ENCODE assay signal across 19 cellular contexts in genomic region chr1:62283361-62283760, GRCh38. TPM values are rescaled to one million over a fixed set of nuclear protein-coding genes. Genes with fewer than 3 reads are reported as not detected.
"Had no signal": no experiment of that assay in that cellular context is flagged by ENCODE, and none has a peak within 500 bp of the region (broad histone marks: within the 10 kb centered on the region; RNA-seq: fewer than 3 reads in every experiment).

No MANE protein-coding gene starts in this region.

- H3K36me3 Mint-ChIP-seq: activated CD4-positive, alpha-beta memory T cell treated with anti-CD3 and anti-CD28 coated beads for 36 hours; activated naive CD4-positive, alpha-beta T cell treated with anti-CD3 and anti-CD28 coated beads, Interleukin-2, amount 10 ng/mL, durations not matched to agents 7 days and 5 days; natural killer cell treated with Interleukin-12 subunit alpha and Interleukin-12 subunit beta and Interleukin-15 and Interleukin-18, amount 100 ng/mL, for 72 hours had no signal

- H3K4me1 Mint-ChIP-seq: activated naive CD4-positive, alpha-beta T cell treated with anti-CD3 and anti-CD28 coated beads, Interleukin-2, amount 10 ng/mL, durations not matched to agents 7 days and 5 days had no signal

- H3K36me3 ChIP-seq: left lung, prostate gland, thoracic aorta had no signal

- H3K4me1 ChIP-seq: prostate gland had no signal

- H3K27ac Mint-ChIP-seq: activated CD4-positive, alpha-beta memory T cell treated with anti-CD3 and anti-CD28 coated beads for 36 hours; activated naive CD4-positive, alpha-beta T cell treated with anti-CD3 and anti-CD28 coated beads, Interleukin-2, amount 10 ng/mL, durations not matched to agents 7 days and 5 days; natural killer cell treated with Interleukin-12 subunit alpha and Interleukin-12 subunit beta and Interleukin-15 and Interleukin-18, amount 100 ng/mL, for 72 hours; T-helper 1 cell treated with Interleukin-12 subunit alpha and Interleukin-12 subunit beta and Interleukin-4 antibody, amounts not matched to agents 30 μg/mL and 1 μg/mL, for 36 hours had no signal

- H3K4me3 ChIP-seq: left lung, prostate gland, thoracic aorta had no signal

- H3K9me3 Mint-ChIP-seq: activated naive CD4-positive, alpha-beta T cell treated with anti-CD3 and anti-CD28 coated beads, Interleukin-2, amount 10 ng/mL, durations not matched to agents 7 days and 5 days; natural killer cell treated with Interleukin-12 subunit alpha and Interleukin-12 subunit beta and Interleukin-15 and Interleukin-18, amount 100 ng/mL, for 72 hours had no signal

- H3K27ac ChIP-seq: left lung, prostate gland, thoracic aorta had no signal

- H3K4me3 Mint-ChIP-seq: activated CD4-positive, alpha-beta memory T cell treated with anti-CD3 and anti-CD28 coated beads for 36 hours; activated naive CD4-positive, alpha-beta T cell treated with anti-CD3 and anti-CD28 coated beads, Interleukin-2, amount 10 ng/mL, durations not matched to agents 7 days and 5 days; natural killer cell treated with Interleukin-12 subunit alpha and Interleukin-12 subunit beta and Interleukin-15 and Interleukin-18, amount 100 ng/mL, for 72 hours; T-helper 1 cell treated with Interleukin-12 subunit alpha and Interleukin-12 subunit beta and Interleukin-4 antibody, amounts not matched to agents 30 μg/mL and 1 μg/mL, for 36 hours had no signal

- ATAC-seq: left lung had no signal

- H3K9me3 ChIP-seq: left lung, prostate gland, thoracic aorta had no signal

- DNase-seq: activated CD4-positive, alpha-beta memory T cell treated with anti-CD3 and anti-CD28 coated beads for 36 hours; activated CD4-positive, alpha-beta T cell treated with anti-CD3 and anti-CD28 coated beads for 48 hours; activated effector memory CD4-positive, alpha-beta T cell treated with Interleukin-2 at 50 U/mL for 16 hours; activated naive CD4-positive, alpha-beta T cell treated with anti-CD3 and anti-CD28 coated beads, Interleukin-2, amount 10 ng/mL, durations not matched to agents 7 days and 5 days; activated T-cell treated with anti-CD3 and anti-CD28 coated beads, Interleukin-2, amount 50 U/mL, for 48 hours; amygdala; cortex of kidney; erythroblast; foreskin fibroblast; left lung; stimulated activated CD4-positive, alpha-beta T cell treated with anti-CD3 and anti-CD28 coated beads, Interleukin-4, amount 100 ng/mL, for 24 hours; stimulated activated naive CD4-positive, alpha-beta T cell treated with Interleukin-2 at 50 U/mL for 16 hours had no signal

RNA-seq across cellular contexts. Expression of gene KANK4, which starts 35.9 kb away (rescaled TPM):
- total RNA-seq: activated CD4-positive, alpha-beta memory T cell treated with anti-CD3 and anti-CD28 coated beads for 36 hours; fibroblast of lung; lung microvascular endothelial cell; natural killer cell treated with Interleukin-12 subunit alpha and Interleukin-12 subunit beta and Interleukin-15 and Interleukin-18, amount 100 ng/mL, for 72 hours; osteocyte had no signal
- polyA plus RNA-seq: fibroblast of lung had no signal
